In genomic region chr6:24932832-24933231, GRCh38 we compare ENCODE assay signal across 10 cellular contexts. TPM values are rescaled to one million over a fixed set of nuclear protein-coding genes. Genes with fewer than 3 reads are reported as not detected.
DNase-seq lines count a peak whose midpoint lies in the region; ATAC-seq lines count a peak whose summit lies in the region.
"Had no signal": no experiment of that assay in that cellular context is flagged by ENCODE, and none has a peak within 500 bp of the region (broad histone marks: within the 10 kb centered on the region; RNA-seq: fewer than 3 reads in every experiment).

No MANE protein-coding gene starts in this region.

- H3K27ac ChIP-seq in CD4-positive, CD25-positive, alpha-beta regulatory T cell (ENCODE audit: insufficient read depth, low read length, poor library complexity, severe bottlenecking), result peak overlapping the region; percentile 85
- H3K27ac ChIP-seq: HL-60 had no signal

- peak; percentile 12 to 23 for ATAC-seq in CD4-positive, CD25-positive, alpha-beta regulatory T cell (ENCODE audit: low read depth in 2 of 2)
- peak; percentile 21 for ATAC-seq in GM19351 (IDR thresholded peaks at IDR 0.05; ENCODE audit: unreplicated experiment)
- ATAC-seq in HG03469 (IDR thresholded peaks at IDR 0.05; ENCODE audit: unreplicated experiment), result peak; percentile 26
- ATAC-seq in effector memory CD8-positive, alpha-beta T cell (replicated peaks), result peak; percentile 7
- ATAC-seq in GM18520 (IDR thresholded peaks at IDR 0.05; ENCODE audit: unreplicated experiment), result no peak

- no peaks in the 10 kb centered on the region for H3K27me3 Mint-ChIP-seq in CD4-positive, CD25-positive, alpha-beta regulatory T cell
- no peaks in the 10 kb centered on the region for H3K27me3 Mint-ChIP-seq in effector memory CD8-positive, alpha-beta T cell

- in situ Hi-C loops in ACHN (cut with HindIII; ENCODE audit: low pct_ligation_motif_present, low pct_unique_long_range_greater_than_20kb, low sequenced_read_pairs), result no loop called here

- H3K4me1 Mint-ChIP-seq in CD4-positive, CD25-positive, alpha-beta regulatory T cell, result peaks cover 18 to 58% (median 41%) of the 10 kb centered on the region in 4 donors
- H3K4me1 Mint-ChIP-seq in effector memory CD8-positive, alpha-beta T cell (ENCODE audit: low read depth in 2 of 2), result peaks cover 49 to 64% of the 10 kb centered on the region in 2 donors

- no peak for DNase-seq in CD4-positive, CD25-positive, alpha-beta regulatory T cell
- no peak for DNase-seq in effector memory CD8-positive, alpha-beta T cell
- DNase-seq in pons (ENCODE audit: low spot score) (no peak), ACHN (no peak), NCI-H2196 (lab: John Stamatoyannopoulos, UW; ENCODE audit: unreplicated experiment) (no peak)
- DNase-seq: NCI-H2029 treated with DMSO at 0.1 percent for 48 hours had no signal

- H3K27me3 ChIP-seq in CD4-positive, CD25-positive, alpha-beta regulatory T cell (ENCODE audit: control insufficient read depth, insufficient read depth, low read length), result no peaks in the 10 kb centered on the region

- peak overlapping the region; percentile 99 for H3K4me3 ChIP-seq in CD4-positive, CD25-positive, alpha-beta regulatory T cell (ENCODE audit: low read depth, low read length)

- peaks cover 34% of the 10 kb centered on the region for H3K36me3 ChIP-seq in CD4-positive, CD25-positive, alpha-beta regulatory T cell (ENCODE audit: control insufficient read depth, insufficient read depth, low read length)

- H3K9me3 Mint-ChIP-seq in CD4-positive, CD25-positive, alpha-beta regulatory T cell, result peaks cover 0 to 4% (median 0%) of the 10 kb centered on the region in 7 donors
- no peaks in the 10 kb centered on the region for H3K9me3 Mint-ChIP-seq in effector memory CD8-positive, alpha-beta T cell

- peaks cover 72% of the 10 kb centered on the region for H3K4me1 ChIP-seq in CD4-positive, CD25-positive, alpha-beta regulatory T cell (ENCODE audit: control insufficient read depth, insufficient read depth, low read length, poor library complexity, severe bottlenecking)

- H3K36me3 Mint-ChIP-seq in CD4-positive, CD25-positive, alpha-beta regulatory T cell, result peaks cover 58% of the 10 kb centered on the region
- H3K36me3 Mint-ChIP-seq in effector memory CD8-positive, alpha-beta T cell (ENCODE audit: insufficient read depth), result peaks cover 67% of the 10 kb centered on the region

- H3K9me3 ChIP-seq in CD4-positive, CD25-positive, alpha-beta regulatory T cell (ENCODE audit: control insufficient read depth in 2 of 2, low read length in 2 of 2), result no peaks in the 10 kb centered on the region

- peak overlapping the region; percentile 88 to 98 (median 95) for H3K27ac Mint-ChIP-seq in CD4-positive, CD25-positive, alpha-beta regulatory T cell
- H3K27ac Mint-ChIP-seq in effector memory CD8-positive, alpha-beta T cell, result peak overlapping the region; percentile 87 to 97

- H3K4me3 Mint-ChIP-seq in CD4-positive, CD25-positive, alpha-beta regulatory T cell, result peak overlapping the region; percentile 97 to 100 (median 100)
- H3K4me3 Mint-ChIP-seq in effector memory CD8-positive, alpha-beta T cell, result peak overlapping the region; percentile 99 to 100

RNA-seq across cellular contexts. Expression of gene RIPOR2, which starts 2.9 kb away (rescaled TPM):
- total RNA-seq in CD4-positive, CD25-positive, alpha-beta regulatory T cell, result 364 TPM
- polyA plus RNA-seq in CD4-positive, CD25-positive, alpha-beta regulatory T cell, result 100 to 1,000 TPM; 320 to 435 (median 407) TPM
